In the genomic region with DNA sequence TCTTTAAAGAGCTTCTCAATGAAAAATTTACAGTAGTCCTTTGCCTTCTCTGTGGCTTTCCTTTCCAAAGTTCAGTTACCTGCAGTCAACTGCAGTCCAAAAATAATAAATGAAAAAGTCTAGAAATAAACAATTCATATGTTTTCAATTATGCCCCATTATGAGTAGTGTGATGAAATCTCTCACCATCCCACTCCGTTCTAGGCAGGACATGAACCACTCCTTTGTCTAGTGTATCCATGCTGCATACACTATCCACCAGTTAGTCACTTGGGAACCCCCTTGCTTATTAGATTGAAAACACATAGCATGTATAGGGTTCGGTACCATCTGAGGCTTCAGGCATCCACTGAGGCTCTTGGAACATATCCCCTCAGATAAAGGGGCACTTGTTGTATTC, we compare ENCODE assay signal across 1 cellular context.
TF ChIP-seq lines count a peak whose summit lies in the region.

No MANE protein-coding gene starts in this region.

TF ChIP-seq in IMR-90, 13 proteins besides CTCF, POLR2A, EP300 and RAD21 (continued from another document):
- TF ChIP-seq FOS (IDR thresholded peaks at IDR 0.05; ENCODE audit: low read depth, low read length) = no peak
